Comparison of ENCODE assay signal across 1 cellular context in genomic region chr16:24493859-24494258, GRCh38.
TF ChIP-seq lines count a peak whose summit lies in the region.

No MANE protein-coding gene starts in this region.

TF ChIP-seq in HEK293, 187 proteins besides CTCF, POLR2A, EP300 and RAD21 (continued from another document):
- TF ChIP-seq ZNF776 (tag by site-specific recombination; IDR thresholded peaks at IDR 0.05; ENCODE audit: borderline replicate concordance) (no peak), ZNF777 (tag by site-specific recombination; IDR thresholded peaks at IDR 0.05; ENCODE audit: borderline replicate concordance) (no peak), ZNF624 (tag by site-specific recombination; IDR thresholded peaks at IDR 0.05) (no peak), SP2 (tag by site-specific recombination; IDR thresholded peaks at IDR 0.05) (peak; percentile 13; the same call in 1 of the 2 replicates), ZSCAN23 (tag by site-specific recombination; IDR thresholded peaks at IDR 0.05) (no peak)
